In genomic region chr11:102186836-102187235, GRCh38 we compare ENCODE assay signal across 1 cellular context.
TF ChIP-seq lines count a peak whose summit lies in the region.

No MANE protein-coding gene starts in this region.

TF ChIP-seq in GM23338, 12 proteins besides CTCF, POLR2A, EP300 and RAD21 (continued from another document):
- no peak for TF ChIP-seq ZNF462 (CRISPR knock-in tag; IDR thresholded peaks at IDR 0.05)
- no peak for TF ChIP-seq EZH2phosphoT487 (IDR thresholded peaks at IDR 0.05; ENCODE audit: unreplicated experiment)
TF ChIP-seq in GM23338: peak in this region for 0.
